Comparison of ENCODE assay signal across 15 cellular contexts in the genomic region with DNA sequence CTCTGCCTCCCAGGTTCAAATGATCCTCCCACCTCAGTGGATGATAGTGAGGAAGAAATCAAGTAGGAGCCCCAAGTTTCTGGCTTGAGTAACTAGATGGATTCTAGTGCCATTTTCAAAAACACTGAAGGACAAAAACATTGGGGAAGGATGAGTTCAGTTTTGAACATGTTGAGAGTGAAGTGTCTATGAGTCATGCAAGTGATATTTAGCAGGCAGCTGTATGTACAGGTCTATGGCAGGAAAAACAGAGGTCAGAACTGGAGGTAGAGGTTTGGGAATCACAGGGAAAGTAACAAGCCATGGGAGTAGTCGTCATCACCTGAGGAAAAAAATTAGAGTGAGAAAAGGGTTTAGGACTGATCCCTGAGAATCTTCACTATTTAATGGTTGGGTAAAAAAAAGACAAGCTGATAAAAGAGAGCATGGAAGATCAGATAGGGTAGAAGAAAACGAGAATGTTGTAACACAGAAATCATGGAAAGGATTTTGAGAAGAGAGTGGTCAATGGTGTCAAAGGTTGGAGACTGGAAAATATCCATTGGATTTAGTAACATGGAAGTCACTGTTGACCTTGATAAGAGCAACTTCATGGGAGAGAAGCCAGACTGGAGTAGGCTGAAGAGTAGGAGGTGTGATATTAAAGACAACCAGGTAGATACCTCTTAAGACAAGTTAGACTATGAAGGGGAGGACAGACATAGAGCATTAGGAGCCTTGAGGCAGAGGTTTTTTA. TPM values are rescaled to one million over a fixed set of nuclear protein-coding genes. Genes with fewer than 3 reads are reported as not detected.
DNase-seq lines count a peak whose midpoint lies in the region; ATAC-seq and TF ChIP-seq lines count a peak whose summit lies in the region.
"Had no signal": no experiment of that assay in that cellular context is flagged by ENCODE, and none has a peak within 500 bp of the region (broad histone marks: within the 10 kb centered on the region; RNA-seq: fewer than 3 reads in every experiment).

No MANE protein-coding gene starts in this region.

- peaks cover 37% of the 10 kb centered on the region for H3K4me1 Mint-ChIP-seq in activated T-helper 2 cell treated with anti-CD3 and anti-CD28 coated beads, Interferon-gamma antibody, Interleukin-2, Interleukin-4, amounts not matched to agents 10 μg/mL and 5 μg/mL and 100 μg/mL, durations not matched to agents 14 hours and 24 hours and 36 hours (ENCODE audit: low read depth)
- H3K4me1 Mint-ChIP-seq in memory B cell: peaks cover 28% of the 10 kb centered on the region

- TF ChIP-seq CTCF in lower leg skin (IDR thresholded peaks at IDR 0.05): no peak

- WGBS in lower leg skin, 2 donors: 42 to 65% methylated on average over 2 of the region's 2 CpGs

- TF ChIP-seq POLR2A in lower leg skin (IDR thresholded peaks at IDR 0.05): no peak

- H3K36me3 Mint-ChIP-seq in activated T-helper 2 cell treated with anti-CD3 and anti-CD28 coated beads, Interferon-gamma antibody, Interleukin-2, Interleukin-4, amounts not matched to agents 10 μg/mL and 5 μg/mL and 100 μg/mL, durations not matched to agents 14 hours and 24 hours and 36 hours (ENCODE audit: low read depth): peaks cover 41% of the 10 kb centered on the region
- peaks cover 23% of the 10 kb centered on the region for H3K36me3 Mint-ChIP-seq in memory B cell

- H3K27me3 Mint-ChIP-seq in activated T-helper 2 cell treated with anti-CD3 and anti-CD28 coated beads, Interferon-gamma antibody, Interleukin-2, Interleukin-4, amounts not matched to agents 10 μg/mL and 5 μg/mL and 100 μg/mL, durations not matched to agents 14 hours and 24 hours and 36 hours (ENCODE audit: low read depth): no peaks in the 10 kb centered on the region
- no peaks in the 10 kb centered on the region for H3K27me3 Mint-ChIP-seq in memory B cell
- H3K27me3 Mint-ChIP-seq: CD4-positive, alpha-beta memory T cell; IgD-negative memory B cell had no signal

- DNase-seq in DMS53 treated with DMSO at 0.1 percent for 48 hours (lab: John Stamatoyannopoulos, UW; ENCODE audit: unreplicated experiment) (peak; percentile 96), HT1080 (ENCODE audit: low read depth) (peak; percentile 72), memory B cell (ENCODE audit: low spot score in 2 of 2) (no peak), AG08396 (ENCODE audit: low spot score) (no peak), OCI-M2 (lab: John Stamatoyannopoulos, UW; ENCODE audit: unreplicated experiment) (no peak), lower leg skin (ENCODE audit: low spot score in 2 of 2) (no peak)
- DNase-seq in activated T-helper 2 cell treated with anti-CD3 and anti-CD28 coated beads, Interferon-gamma antibody, Interleukin-2, Interleukin-4, amounts not matched to agents 10 μg/mL and 5 μg/mL and 100 μg/mL, durations not matched to agents 14 hours and 24 hours and 36 hours (ENCODE audit: low spot score): no peak
- DNase-seq: activated CD4-positive, alpha-beta T cell treated with anti-CD3 and anti-CD28 coated beads, Interleukin-2, amount 50 U/mL, for 48 hours; activated gamma-delta T cell treated with Interleukin-2 at 50 U/mL for 16 hours; CD4-positive, alpha-beta memory T cell; NCI-H187 treated with DMSO at 0.1 percent for 48 hours; T-helper 2 cell had no signal

- no peak overlapping the region for H3K4me3 ChIP-seq in lower leg skin (ENCODE audit: low read depth, poor library complexity, severe bottlenecking)
- H3K4me3 ChIP-seq: right atrium auricular region had no signal

- intact Hi-C loops in activated T-helper 2 cell treated with anti-CD3 and anti-CD28 coated beads, Interferon-gamma antibody, Interleukin-2, Interleukin-4, amounts not matched to agents 10 μg/mL and 5 μg/mL and 100 μg/mL, durations not matched to agents 14 hours and 24 hours and 36 hours (cut with micrococcal nuclease): loop anchor here (5.0 kb wide), 1 partner anchor 44 kb away; no protein-coding TSS in a partner anchor
- intact Hi-C loops in lower leg skin (cut with DNase I; ENCODE audit: low total_unique reads): no loop called here

- H3K9me3 Mint-ChIP-seq in activated T-helper 2 cell treated with anti-CD3 and anti-CD28 coated beads, Interferon-gamma antibody, Interleukin-2, Interleukin-4, amounts not matched to agents 10 μg/mL and 5 μg/mL and 100 μg/mL, durations not matched to agents 14 hours and 24 hours and 36 hours: peaks cover 10% of the 10 kb centered on the region
- no peaks in the 10 kb centered on the region for H3K9me3 Mint-ChIP-seq in memory B cell
- H3K9me3 Mint-ChIP-seq: CD4-positive, alpha-beta memory T cell had no signal

- ATAC-seq in memory B cell (ENCODE audit: low read depth): no peak
- ATAC-seq in HG03135 (IDR thresholded peaks at IDR 0.05; ENCODE audit: unreplicated experiment): no peak

- H3K27ac Mint-ChIP-seq in activated T-helper 2 cell treated with anti-CD3 and anti-CD28 coated beads, Interferon-gamma antibody, Interleukin-2, Interleukin-4, amounts not matched to agents 10 μg/mL and 5 μg/mL and 100 μg/mL, durations not matched to agents 14 hours and 24 hours and 36 hours: peak overlapping the region; percentile 10
- H3K27ac Mint-ChIP-seq in memory B cell: peak overlapping the region; percentile 2

- no peak overlapping the region for H3K4me3 Mint-ChIP-seq in activated T-helper 2 cell treated with anti-CD3 and anti-CD28 coated beads, Interferon-gamma antibody, Interleukin-2, Interleukin-4, amounts not matched to agents 10 μg/mL and 5 μg/mL and 100 μg/mL, durations not matched to agents 14 hours and 24 hours and 36 hours (ENCODE audit: low read depth)
- H3K4me3 Mint-ChIP-seq in memory B cell: no peak overlapping the region
- H3K4me3 Mint-ChIP-seq: CD4-positive, alpha-beta memory T cell had no signal

RNA-seq across cellular contexts. Expression of a gene that starts 53.1 kb away (rescaled TPM):
- 2.3 and 2.9 TPM in 2 replicates for total RNA-seq in HT1080 (2014; rRNA removed; shearing (Covaris generic))
- 4.2 and 5.3 TPM in 2 replicates for polyA plus RNA-seq in HT1080 (2015; cell fraction: cytosol; rRNA removed)
- polyA plus RNA-seq in HT1080 (2015; cell fraction: nucleus; rRNA removed): 3.4 and 3.5 TPM in 2 replicates
- total RNA-seq in activated T-helper 2 cell treated with anti-CD3 and anti-CD28 coated beads, Interferon-gamma antibody, Interleukin-2, Interleukin-4, amounts not matched to agents 10 μg/mL and 5 μg/mL and 100 μg/mL, durations not matched to agents 14 hours and 24 hours and 36 hours: 22.9 and 23.0 TPM in 2 replicates
- total RNA-seq in lower leg skin: 1 to 10 TPM; 3.8 to 7.6 (median 6.7) TPM

Comparison
In these comparisons a context has a peak if more than half of its experiments do, and no peak if none do; other contexts are left out.
1. DNase-seq: peak in DMS53 treated with DMSO at 0.1 percent for 48 hours (single experiment) and HT1080 (single experiment); none in activated T-helper 2 cell treated with anti-CD3 and anti-CD28 coated beads, Interferon-gamma antibody, Interleukin-2, Interleukin-4, amounts not matched to agents 10 μg/mL and 5 μg/mL and 100 μg/mL, durations not matched to agents 14 hours and 24 hours and 36 hours (single experiment), memory B cell (0 of 2), AG08396 (single experiment), OCI-M2 (single experiment) and lower leg skin (0 of 2).